8 cellular contexts compared by ENCODE assay signal in the genomic region with DNA sequence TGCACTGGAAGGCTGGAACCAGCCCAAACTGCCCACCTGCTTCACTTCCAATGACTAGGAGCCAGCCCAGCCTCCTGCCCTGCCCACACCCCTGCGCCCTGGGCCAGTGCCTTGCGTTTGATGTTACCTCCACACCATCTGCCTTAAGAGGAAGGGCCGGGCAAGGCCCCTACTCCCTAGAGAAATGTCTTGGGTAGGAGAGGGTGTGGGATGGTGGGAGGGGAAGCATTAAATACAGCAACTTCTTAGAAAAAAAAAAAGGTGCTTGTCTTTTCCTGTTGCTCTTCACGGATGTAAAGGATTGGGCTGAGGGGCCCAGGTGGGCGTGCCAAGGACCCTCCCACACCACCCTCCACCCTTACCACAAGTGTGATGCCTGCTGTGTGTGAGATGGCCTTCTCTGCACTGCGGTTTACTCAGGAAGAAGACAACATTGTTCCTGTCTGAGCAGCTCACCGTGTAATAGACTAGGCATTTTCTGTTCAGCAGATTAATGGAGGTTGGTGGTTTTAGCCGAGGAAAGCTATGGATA.
A peak's percentile ranks its signal among the peaks of the same experiment; 100 is the strongest.
DNase-seq lines count a peak whose midpoint lies in the region; ATAC-seq and TF ChIP-seq lines count a peak whose summit lies in the region.

No MANE protein-coding gene starts in this region.

- peaks cover 0 to 53% (median 0%) of the 10 kb centered on the region in 3 donors for H3K36me3 ChIP-seq in tibial nerve

- TF ChIP-seq CTCF in tibial nerve (IDR thresholded peaks at IDR 0.05) = no peak

- H3K4me1 Mint-ChIP-seq in effector memory CD8-positive, alpha-beta T cell (ENCODE audit: low read depth in 2 of 2) = peaks cover 57 to 61% of the 10 kb centered on the region in 2 donors

- no peaks in the 10 kb centered on the region for H3K9me3 Mint-ChIP-seq in effector memory CD8-positive, alpha-beta T cell

- 54 to 60% methylated on average over 8 of the region's 8 CpGs for WGBS in tibial nerve, 2 donors

- H3K4me3 Mint-ChIP-seq in effector memory CD8-positive, alpha-beta T cell = peak overlapping the region; percentile 81 to 83

- DNase-seq in Right ventricle myocardium inferior (ENCODE audit: missing footprints) = peak; percentile 57
- DNase-seq in cardiac septum (ENCODE audit: low spot score) = no peak
- DNase-seq in activated CD8-positive, alpha-beta memory T cell treated with anti-CD3 and anti-CD28 coated beads for 4 hours (ENCODE audit: low read depth in 2 of 2) = peak; percentile 27 to 37
- DNase-seq in effector memory CD8-positive, alpha-beta T cell = peak; percentile 47 to 62 (median 57)
- no peak for DNase-seq in tibial nerve (ENCODE audit: low spot score in 2 of 2)
- no peak for DNase-seq in SW 1271 (lab: John Stamatoyannopoulos, UW)
- DNase-seq in nucleus accumbens (lab: John Stamatoyannopoulos, UW) = no peak

- TF ChIP-seq EP300 in tibial nerve (IDR thresholded peaks at IDR 0.05) = no peak

- peak overlapping the region; percentile 95 to 97 for H3K27ac Mint-ChIP-seq in effector memory CD8-positive, alpha-beta T cell

- peak overlapping the region in 3 of 4 donors; percentile 48 to 68 (median 62) for H3K27ac ChIP-seq in tibial nerve

- peak overlapping the region in 1 of 4 donors; percentile 32 for H3K4me3 ChIP-seq in tibial nerve

- H3K27me3 Mint-ChIP-seq in effector memory CD8-positive, alpha-beta T cell = no peaks in the 10 kb centered on the region

- H3K9me3 ChIP-seq in tibial nerve = no peaks in the 10 kb centered on the region

- no peak for ATAC-seq in Right ventricle myocardium inferior
- ATAC-seq in effector memory CD8-positive, alpha-beta T cell (replicated peaks) = peak; percentile 94
- ATAC-seq in HG03469 (IDR thresholded peaks at IDR 0.05; ENCODE audit: unreplicated experiment) = no peak

- H3K27me3 ChIP-seq in tibial nerve = no peaks in the 10 kb centered on the region

- peaks cover 0 to 8% (median 0%) of the 10 kb centered on the region in 4 donors for H3K4me1 ChIP-seq in tibial nerve

- no peak for TF ChIP-seq POLR2A in tibial nerve (IDR thresholded peaks at IDR 0.05)

- peaks cover 3% of the 10 kb centered on the region for H3K36me3 Mint-ChIP-seq in effector memory CD8-positive, alpha-beta T cell (ENCODE audit: insufficient read depth)

- intact Hi-C loops in Right ventricle myocardium inferior (cut with DNase I) = loop anchor here (10.0 kb wide), 1 partner anchor 531 kb away; no protein-coding TSS in a partner anchor
- intact Hi-C loops in cardiac septum (cut with DNase I) = loop anchor here (10.0 kb wide), 2 partner anchors 321 to 541 kb away; no protein-coding TSS in a partner anchor

Comparison
In these comparisons a context has a peak if more than half of its experiments do, and no peak if none do; other contexts are left out.
1. DNase-seq: peak in Right ventricle myocardium inferior (single experiment), activated CD8-positive, alpha-beta memory T cell treated with anti-CD3 and anti-CD28 coated beads for 4 hours (2 of 2) and effector memory CD8-positive, alpha-beta T cell (3 of 3); none in cardiac septum (single experiment), tibial nerve (0 of 2), SW 1271 (0 of 2) and nucleus accumbens (0 of 56).